ENCODE assay signal across 8 cellular contexts in the genomic region with DNA sequence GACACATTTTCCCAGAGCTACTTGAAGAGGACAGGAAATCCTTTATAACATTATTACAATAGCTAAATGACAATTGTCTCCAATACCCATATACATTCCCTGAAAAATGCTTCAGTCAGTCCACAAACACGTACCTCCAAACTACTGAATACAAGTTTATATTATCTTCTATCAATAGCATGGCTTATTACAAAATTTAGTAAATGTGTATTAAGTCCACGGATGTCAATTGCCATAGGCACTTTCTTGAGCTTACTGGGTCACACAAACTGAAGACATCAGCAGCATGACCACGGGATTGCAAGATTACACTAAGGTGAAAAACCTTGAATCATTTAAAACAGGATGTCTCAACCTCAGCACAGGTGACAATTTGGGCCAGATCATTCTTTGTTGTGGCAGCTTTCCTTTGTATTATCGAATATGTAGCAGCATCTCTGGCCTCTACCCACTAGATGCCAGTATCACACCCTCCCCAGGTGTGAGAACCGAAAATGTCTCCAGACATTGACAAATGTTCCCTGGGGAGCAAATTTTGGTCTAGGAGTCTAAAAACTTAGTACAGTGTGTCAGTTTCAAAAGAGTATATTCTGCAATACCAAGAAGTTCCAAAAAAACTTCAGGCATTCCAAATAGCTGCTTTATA. TPM values are rescaled to one million over a fixed set of nuclear protein-coding genes. Genes with fewer than 3 reads are reported as not detected.
DNase-seq lines count a peak whose midpoint lies in the region; ATAC-seq and TF ChIP-seq lines count a peak whose summit lies in the region.

No MANE protein-coding gene starts in this region.

- peak overlapping the region; percentile 88 for H3K27ac ChIP-seq in RWPE2 (ENCODE audit: poor library complexity, severe bottlenecking)
- peak overlapping the region; percentile 74 for H3K27ac ChIP-seq in muscle layer of duodenum (ENCODE audit: low read length)
- H3K27ac ChIP-seq in vagina = peak overlapping the region; percentile 82

- no peaks in the 10 kb centered on the region for H3K27me3 Mint-ChIP-seq in MCF 10A (ENCODE audit: insufficient read depth, unreplicated experiment)

- POLR2A ChIA-PET in MCF 10A (lab: Yijun Ruan, JAX) = interaction anchor here (0.6 to 3.3 kb wide), 28 partner anchors 8 to 448 kb away, joined by 3 to 109 read pairs (median 4); partner anchors contain the start of genes C18orf54, POLI and STARD6

- DNase-seq in BE2C (no peak), RWPE2 (ENCODE audit: low spot score) (no peak), MCF 10A (ENCODE audit: unreplicated experiment) (no peak), vagina (ENCODE audit: extremely low spot score in 2 of 2) (no peak), dermis blood vessel endothelial cell (no peak)

- H3K4me3 ChIP-seq in BE2C (ENCODE audit: low read depth, low read length) = peak overlapping the region; percentile 58
- H3K4me3 ChIP-seq in RWPE2 (ENCODE audit: severe bottlenecking) = peak overlapping the region; percentile 92
- peak overlapping the region; percentile 64 to 67 for H3K4me3 ChIP-seq in muscle layer of duodenum (ENCODE audit: low read depth in 1 of 2, low read length in 2 of 2)
- peak overlapping the region; percentile 72 to 75 for H3K4me3 ChIP-seq in vagina

- intact Hi-C loops in MCF 10A (cut with micrococcal nuclease) (loop anchor here (1.0 kb wide), 3 partner anchors 47 to 108 kb away; no protein-coding TSS in a partner anchor), vagina (cut with DNase I) (no loop called here)

- H3K36me3 ChIP-seq in BE2C = no peaks in the 10 kb centered on the region
- peaks cover 18% of the 10 kb centered on the region for H3K36me3 ChIP-seq in RWPE2 (ENCODE audit: low read depth)
- H3K36me3 ChIP-seq in muscle layer of duodenum (ENCODE audit: control insufficient read depth in 1 of 2, insufficient read depth in 2 of 2, low read length in 2 of 2) = no peaks in the 10 kb centered on the region
- H3K36me3 ChIP-seq in vagina = no peaks in the 10 kb centered on the region

- TSS peak; percentile 30 for BruUV-seq in MCF 10A (replicated peaks; lab: Mats Ljungman, UMichigan)

- H3K27me3 ChIP-seq in BE2C (no peaks in the 10 kb centered on the region), RWPE2 (ENCODE audit: insufficient read depth, poor library complexity, severe bottlenecking) (no peaks in the 10 kb centered on the region), muscle layer of duodenum (ENCODE audit: low read depth, low read length) (no peaks in the 10 kb centered on the region), vagina (no peaks in the 10 kb centered on the region)

- CTCF ChIA-PET in MCF 10A (lab: Yijun Ruan, JAX) = interaction anchor here (0.6 to 3.0 kb wide), 34 partner anchors 8 to 448 kb away, joined by 3 to 79 read pairs (median 4); partner anchors contain the start of gene POLI

- peak overlapping the region; percentile 93 for H3K4me3 Mint-ChIP-seq in MCF 10A (ENCODE audit: unreplicated experiment)

- H3K4me1 ChIP-seq in BE2C (no peaks in the 10 kb centered on the region), RWPE2 (ENCODE audit: insufficient read depth, poor library complexity, severe bottlenecking) (peaks cover 12% of the 10 kb centered on the region), muscle layer of duodenum (ENCODE audit: control insufficient read depth in 1 of 2, insufficient read depth in 2 of 2, low read length in 2 of 2) (peaks cover 23 to 28% of the 10 kb centered on the region in 2 donors), vagina (peaks cover 47% of the 10 kb centered on the region)

- TF ChIP-seq POLR2A in vagina (IDR thresholded peaks at IDR 0.05) = no peak

- H3K9me3 ChIP-seq in BE2C (no peaks in the 10 kb centered on the region), RWPE2 (ENCODE audit: severe bottlenecking) (no peaks in the 10 kb centered on the region), muscle layer of duodenum (ENCODE audit: control insufficient read depth in 1 of 2, low read length in 2 of 2) (no peaks in the 10 kb centered on the region), vagina (no peaks in the 10 kb centered on the region)

- peaks cover 17% of the 10 kb centered on the region for H3K4me1 Mint-ChIP-seq in MCF 10A (ENCODE audit: insufficient read depth, unreplicated experiment)

- peak overlapping the region; percentile 97 for H3K27ac Mint-ChIP-seq in MCF 10A (ENCODE audit: low read depth, unreplicated experiment)

- H3K36me3 Mint-ChIP-seq in MCF 10A (ENCODE audit: insufficient read depth, unreplicated experiment) = peaks cover 13% of the 10 kb centered on the region

- no peaks in the 10 kb centered on the region for H3K9me3 Mint-ChIP-seq in MCF 10A (ENCODE audit: unreplicated experiment)

- no peak for TF ChIP-seq CTCF in BE2C (IDR thresholded peaks at IDR 0.05; ENCODE audit: low read depth, low read length)
- TF ChIP-seq CTCF in RWPE2 (IDR thresholded peaks at IDR 0.05; ENCODE audit: poor library complexity, severe bottlenecking) = peak; percentile 62
- peak; percentile 30 for TF ChIP-seq CTCF in MCF 10A (IDR thresholded peaks at IDR 0.05; ENCODE audit: unreplicated experiment)
- no peak for TF ChIP-seq CTCF in vagina (IDR thresholded peaks at IDR 0.05)

- ATAC-seq in GM18868 (IDR thresholded peaks at IDR 0.05; ENCODE audit: unreplicated experiment) = peak; percentile 42
- peak; percentile 28 for ATAC-seq in HG03066 (IDR thresholded peaks at IDR 0.05; ENCODE audit: low read depth, unreplicated experiment)
- peak; percentile 18; the same call in 2 of the 3 replicates for ATAC-seq in RWPE2 (ENCODE audit: low read depth)

RNA-seq across cellular contexts. Expression of gene MBD2, which starts 1.4 kb away (rescaled TPM):
- 33.7 TPM for polyA plus RNA-seq in BE2C (2012; ENCODE audit: insufficient read depth, insufficient read length, low read depth)
- total RNA-seq in MCF 10A (2022) (179 and 194 TPM in 2 replicates), vagina (43.0 TPM), dermis blood vessel endothelial cell (26.7 and 34.4 TPM in 2 replicates)

RNA-seq across cellular contexts. Expression of gene POLI, which starts 46.3 kb away (rescaled TPM):
- polyA plus RNA-seq in BE2C (2012; ENCODE audit: insufficient read depth, insufficient read length, low read depth) = 6.2 TPM
- 34.7 and 37.4 TPM in 2 replicates for total RNA-seq in MCF 10A (2022)
- 20.9 TPM for total RNA-seq in vagina
- 23.7 and 29.3 TPM in 2 replicates for total RNA-seq in dermis blood vessel endothelial cell

Comparison
In these comparisons a context has a peak if more than half of its experiments do, and no peak if none do; other contexts are left out.
1. CTCF ChIP-seq: peak in RWPE2 (single experiment) and MCF 10A (single experiment); none in BE2C (single experiment) and vagina (0 of 3).
2. Peak in every context shown above with its lines, with median percentiles within 50 percentile points of each other: H3K4me3 ChIP-seq, ATAC-seq and H3K27ac ChIP-seq.